8 cellular contexts compared by ENCODE assay signal in genomic region chr5:9361835-9362234, GRCh38.
DNase-seq lines count a peak whose midpoint lies in the region; ATAC-seq, FAIRE-seq and TF ChIP-seq lines count a peak whose summit lies in the region.

No MANE protein-coding gene starts in this region.

- H3K9me3 Mint-ChIP-seq in activated CD4-positive, alpha-beta T cell treated with anti-CD3 and anti-CD28 coated beads, Interleukin-2, amount 10 ng/mL, durations not matched to agents 24 days and 14 days = no peaks in the 10 kb centered on the region

- POLR2A ChIA-PET in BJ (lab: Charles Lee) = no interaction called here

- DNase-seq in BJ (ENCODE audit: low read depth) (no peak), GM18507 (ENCODE audit: extremely low spot score, insufficient read length, low read depth) (peak; percentile 25), NCI-H1105 (lab: John Stamatoyannopoulos, UW) (peak; percentile 8), globus pallidus (ENCODE audit: low spot score) (peak; percentile 73), sciatic nerve (ENCODE audit: low spot score) (no peak), cortex of kidney (lab: John Stamatoyannopoulos, UW) (no peak)
- DNase-seq in activated CD4-positive, alpha-beta T cell treated with anti-CD3 and anti-CD28 coated beads, Interleukin-2, amount 10 ng/mL, durations not matched to agents 24 days and 14 days = peak; percentile 71

- H3K36me3 Mint-ChIP-seq in activated CD4-positive, alpha-beta T cell treated with anti-CD3 and anti-CD28 coated beads, Interleukin-2, amount 10 ng/mL, durations not matched to agents 24 days and 14 days (ENCODE audit: low read depth) = no peaks in the 10 kb centered on the region

- CTCF ChIA-PET in BJ (lab: Yijun Ruan, JAX) = interaction anchor here (1.0 to 1.5 kb wide), 6 partner anchors 8 to 261 kb away, joined by 3 to 7 read pairs (median 3); no protein-coding TSS in a partner anchor

- no peaks in the 10 kb centered on the region for H3K27me3 ChIP-seq in BJ (ENCODE audit: control insufficient read depth, insufficient read depth, low read length)

- no peaks in the 10 kb centered on the region for H3K4me1 Mint-ChIP-seq in activated CD4-positive, alpha-beta T cell treated with anti-CD3 and anti-CD28 coated beads, Interleukin-2, amount 10 ng/mL, durations not matched to agents 24 days and 14 days

- peak; percentile 66 for TF ChIP-seq CTCF in BJ (IDR thresholded peaks at IDR 0.05; ENCODE audit: insufficient read depth, low read depth, low read length)

- ATAC-seq in HG02870 (IDR thresholded peaks at IDR 0.05; ENCODE audit: unreplicated experiment) (peak; percentile 52), sciatic nerve (peak; percentile 67)

- no peaks in the 10 kb centered on the region for H3K36me3 ChIP-seq in BJ (ENCODE audit: control insufficient read depth, insufficient read depth, low read length)

- no peaks in the 10 kb centered on the region for H3K27me3 Mint-ChIP-seq in activated CD4-positive, alpha-beta T cell treated with anti-CD3 and anti-CD28 coated beads, Interleukin-2, amount 10 ng/mL, durations not matched to agents 24 days and 14 days

- no peak overlapping the region for H3K4me3 Mint-ChIP-seq in activated CD4-positive, alpha-beta T cell treated with anti-CD3 and anti-CD28 coated beads, Interleukin-2, amount 10 ng/mL, durations not matched to agents 24 days and 14 days

- H3K4me3 ChIP-seq in BJ (ENCODE audit: low read depth, low read length) = no peak overlapping the region

- intact Hi-C loops in activated CD4-positive, alpha-beta T cell treated with anti-CD3 and anti-CD28 coated beads, Interleukin-2, amount 10 ng/mL, durations not matched to agents 24 days and 14 days (cut with micrococcal nuclease) = loop anchor here (10.0 kb wide), 1 partner anchor 183 kb away; the partner anchor contains the start of gene SEMA5A
- intact Hi-C loops in sciatic nerve (cut with DNase I) = no loop called here

- H3K27ac Mint-ChIP-seq in activated CD4-positive, alpha-beta T cell treated with anti-CD3 and anti-CD28 coated beads, Interleukin-2, amount 10 ng/mL, durations not matched to agents 24 days and 14 days = no peak overlapping the region

- peak; percentile 95 for FAIRE-seq in GM18507 (lab: Jason Lieb, UNC)

Comparison
In these comparisons a context has a peak if more than half of its experiments do, and no peak if none do; other contexts are left out.
1. DNase-seq: peak in GM18507 (single experiment), NCI-H1105 (single experiment), activated CD4-positive, alpha-beta T cell treated with anti-CD3 and anti-CD28 coated beads, Interleukin-2, amount 10 ng/mL, durations not matched to agents 24 days and 14 days (single experiment) and globus pallidus (single experiment); none in BJ (single experiment), sciatic nerve (single experiment) and cortex of kidney (single experiment).